8 cellular contexts compared by ENCODE assay signal in the genomic region with DNA sequence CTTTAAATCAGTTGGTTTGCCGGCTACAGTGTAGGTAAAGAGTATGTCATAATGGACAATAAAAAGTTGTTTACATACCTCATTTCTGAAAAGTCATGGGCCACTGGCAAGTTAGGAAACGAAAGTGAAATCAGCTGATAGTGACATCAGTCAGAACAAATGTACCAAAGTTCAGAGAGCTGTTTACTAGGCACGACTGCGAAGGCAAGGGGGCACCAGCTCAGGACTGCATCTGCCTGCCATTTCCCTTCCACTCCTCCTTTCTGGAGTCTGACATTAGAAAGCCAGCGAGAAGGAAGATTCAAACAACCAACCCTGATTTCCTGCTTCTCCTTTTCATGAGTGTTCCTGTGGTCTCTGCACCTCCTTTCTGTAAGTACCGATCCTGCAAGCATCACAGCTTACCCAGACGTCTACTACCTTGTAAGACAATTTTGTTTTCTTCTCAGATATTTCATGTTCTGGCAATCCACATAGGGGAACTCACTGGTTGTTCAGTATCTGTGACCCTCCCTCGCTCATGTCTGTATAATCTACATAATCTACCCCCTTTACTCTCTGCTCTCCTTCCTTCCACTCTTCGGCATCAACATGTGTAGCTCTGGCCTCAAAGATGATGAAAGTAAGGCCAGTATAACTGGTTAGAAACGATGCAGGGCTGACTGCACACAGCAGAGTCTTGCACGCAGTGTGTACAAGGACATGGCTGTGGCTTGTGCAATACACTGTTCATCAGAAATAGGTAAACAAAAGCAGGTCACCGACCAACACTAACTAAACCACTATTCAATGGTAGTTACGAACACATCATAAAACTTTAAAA. TPM values are rescaled to one million over a fixed set of nuclear protein-coding genes. Genes with fewer than 3 reads are reported as not detected.
DNase-seq lines count a peak whose midpoint lies in the region; ATAC-seq and TF ChIP-seq lines count a peak whose summit lies in the region.

Gene TMEM140, plus strand, starts transcription at position 174 of the 823 bp plus-strand sequence. CDS start 16,370 bp downstream, outside the sequence.

- H3K9me3 Mint-ChIP-seq in activated CD8-positive, alpha-beta T cell treated with anti-CD3 and anti-CD28 coated beads for 36 hours = peaks cover 4% of the 10 kb centered on the region

- TF ChIP-seq CTCF in KMS-11 (conservative IDR thresholded peaks at IDR 0.05; ENCODE audit: low read depth, low read length) (no peak; the same call in 1 of the 2 replicates), neutrophil (IDR thresholded peaks at IDR 0.05) (peak; percentile 21)
- no peak for TF ChIP-seq CTCF in activated CD8-positive, alpha-beta T cell treated with anti-CD3 and anti-CD28 coated beads for 36 hours (IDR thresholded peaks at IDR 0.05)

- H3K4me3 ChIP-seq in KMS-11 (IDR thresholded peaks at IDR 0.05; ENCODE audit: insufficient read depth, low read depth, low read length) (no peak within 1 kb of the TSS), neutrophil (ENCODE audit: low read depth in 1 of 2, low read length in 1 of 2) (peak within 1 kb of the TSS; percentile 79 to 89), H7 (ENCODE audit: insufficient read depth, low read depth, low read length) (no peak within 1 kb of the TSS)

- H3K27me3 ChIP-seq in KMS-11 (ENCODE audit: insufficient read depth, low read depth) (no peaks in the 10 kb centered on the region), neutrophil (no peaks in the 10 kb centered on the region), H7 (ENCODE audit: control insufficient read depth, insufficient read depth, low read length) (no peaks in the 10 kb centered on the region)

- H2AFZ ChIP-seq in KMS-11 (ENCODE audit: low read depth) = peak within 1 kb of the TSS; percentile 80

- H3K4me2 ChIP-seq in KMS-11 = peak within 1 kb of the TSS; percentile 96

- H3K79me2 ChIP-seq in KMS-11 (ENCODE audit: insufficient read depth, low read depth) = peaks cover 13% of the 10 kb centered on the region

- H3K36me3 Mint-ChIP-seq in activated CD8-positive, alpha-beta T cell treated with anti-CD3 and anti-CD28 coated beads for 36 hours (ENCODE audit: low read depth) = peaks cover 32% of the 10 kb centered on the region

- H3K27ac ChIP-seq in KMS-11 = peak within 1 kb of the TSS; percentile 87
- H3K27ac ChIP-seq in neutrophil = peak within 1 kb of the TSS; percentile 93

- intact Hi-C loops in activated CD8-positive, alpha-beta T cell treated with anti-CD3 and anti-CD28 coated beads for 36 hours (cut with micrococcal nuclease) = loop anchor here (2.0 to 5.0 kb wide), 2 partner anchors 21 to 161 kb away; partner anchors contain the start of gene AGBL3

- H3K27me3 Mint-ChIP-seq in activated CD8-positive, alpha-beta T cell treated with anti-CD3 and anti-CD28 coated beads for 36 hours = no peaks in the 10 kb centered on the region

- H3K36me3 ChIP-seq in KMS-11 (ENCODE audit: insufficient read depth) (no peaks in the 10 kb centered on the region), neutrophil (peaks cover 15% of the 10 kb centered on the region), H7 (replicated peaks; ENCODE audit: control insufficient read depth, insufficient read depth, low read length) (no peaks in the 10 kb centered on the region)

- H3K9ac ChIP-seq in KMS-11 = peak within 1 kb of the TSS; percentile 76

- CTCF ChIA-PET in activated CD8-positive, alpha-beta T cell treated with anti-CD3 and anti-CD28 coated beads for 36 hours (lab: Charles Lee) = interaction anchor here (1.0 to 4.6 kb wide), 7 partner anchors 13 to 161 kb away, joined by 3 to 44 read pairs (median 5); partner anchors contain the start of genes AGBL3 and CYREN

- peaks cover 49% of the 10 kb centered on the region for H3K4me1 ChIP-seq in KMS-11 (ENCODE audit: low read depth, poor library complexity, severe bottlenecking)
- peaks cover 47 to 60% of the 10 kb centered on the region in 2 experiments for H3K4me1 ChIP-seq in neutrophil (ENCODE audit: control insufficient read depth in 1 of 2, insufficient read depth in 1 of 2, low read depth in 1 of 2, low read length in 1 of 2)

- H3K9me3 ChIP-seq in neutrophil = no peaks in the 10 kb centered on the region

- peak; percentile 71 for DNase-seq in ELR (ENCODE audit: low read depth)
- DNase-seq in activated CD8-positive, alpha-beta T cell treated with anti-CD3 and anti-CD28 coated beads for 36 hours = peak; percentile 74
- no peak for DNase-seq in NCI-H748 (lab: John Stamatoyannopoulos, UW; ENCODE audit: unreplicated experiment)
- no peak for DNase-seq in H7

- H4K20me1 ChIP-seq in KMS-11 (ENCODE audit: insufficient read depth) = no peaks in the 10 kb centered on the region

- peak within 1 kb of the TSS; percentile 90 for H3K27ac Mint-ChIP-seq in activated CD8-positive, alpha-beta T cell treated with anti-CD3 and anti-CD28 coated beads for 36 hours

- peak within 1 kb of the TSS; percentile 80 for H3K4me3 Mint-ChIP-seq in activated CD8-positive, alpha-beta T cell treated with anti-CD3 and anti-CD28 coated beads for 36 hours

- POLR2A ChIA-PET in activated CD8-positive, alpha-beta T cell treated with anti-CD3 and anti-CD28 coated beads for 36 hours (lab: Charles Lee) = interaction anchor here (0.6 to 9.5 kb wide), 9 partner anchors 8 to 415 kb away, joined by 3 to 204 read pairs (median 4); partner anchors contain the start of genes AGBL3 and CYREN

- peaks cover 63% of the 10 kb centered on the region for H3K4me1 Mint-ChIP-seq in activated CD8-positive, alpha-beta T cell treated with anti-CD3 and anti-CD28 coated beads for 36 hours (ENCODE audit: low read depth)

- ATAC-seq in GM21528 (IDR thresholded peaks at IDR 0.05; ENCODE audit: low FRiP score, unreplicated experiment) = peak; percentile 70
- ATAC-seq in activated CD8-positive, alpha-beta T cell treated with anti-CD3 and anti-CD28 coated beads for 36 hours = peak; percentile 81
- peak; percentile 82 for ATAC-seq in esophagus mucosa

RNA-seq across cellular contexts. Expression of gene TMEM140, which starts in this region (rescaled TPM):
- 1 to 10 TPM; 6.2 to 7.6 TPM for total RNA-seq in activated CD8-positive, alpha-beta T cell treated with anti-CD3 and anti-CD28 coated beads for 36 hours
- total RNA-seq in esophagus mucosa = 1.4 TPM
- not detected in 2 replicates for total RNA-seq in H7 (2014; rRNA removed; shearing (Covaris generic))

Comparison
In these comparisons a context has a peak if more than half of its experiments do, and no peak if none do; other contexts are left out.
1. DNase-seq: peak in ELR (single experiment) and activated CD8-positive, alpha-beta T cell treated with anti-CD3 and anti-CD28 coated beads for 36 hours (single experiment); none in NCI-H748 (single experiment) and H7 (single experiment).
2. H3K4me3 ChIP-seq: peak in neutrophil (2 of 2); none in KMS-11 (single experiment) and H7 (single experiment).
3. Peak in every context shown above with its lines, with median percentiles within 50 percentile points of each other: ATAC-seq.